ENCODE assay signal across 1 cellular context in the genomic region with DNA sequence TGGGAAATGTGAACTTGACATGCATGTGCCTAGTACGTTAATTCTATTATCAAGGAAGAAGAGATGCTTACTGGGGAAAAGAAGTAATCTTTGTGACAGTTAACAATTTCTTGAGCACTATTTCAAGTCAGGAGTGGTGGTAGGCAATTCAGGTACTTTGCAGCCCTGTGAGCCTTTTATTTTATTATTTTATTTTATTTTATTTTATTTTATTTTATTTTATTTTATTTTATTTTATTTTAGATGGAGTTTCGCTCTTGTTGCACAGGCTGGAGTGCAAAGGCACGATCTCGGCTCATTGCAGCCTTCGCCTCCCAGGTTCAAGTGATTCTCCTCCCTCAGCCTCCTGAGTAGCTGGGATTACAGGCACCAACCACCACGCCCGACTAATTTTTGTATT. TPM values are rescaled to one million over a fixed set of nuclear protein-coding genes. Genes with fewer than 3 reads are reported as not detected.
"Had no signal": no experiment of that assay in that cellular context is flagged by ENCODE, and none has a peak within 500 bp of the region (broad histone marks: within the 10 kb centered on the region; RNA-seq: fewer than 3 reads in every experiment).

No MANE protein-coding gene starts in this region.

RNA-seq across cellular contexts. Expression of a gene that starts 31.5 kb away (rescaled TPM):
- total RNA-seq: OCI-LY7 had no signal
